ENCODE assay signal across 13 cellular contexts in genomic region chr2:102357975-102358374, GRCh38. TPM values are rescaled to one million over a fixed set of nuclear protein-coding genes. Genes with fewer than 3 reads are reported as not detected.
DNase-seq lines count a peak whose midpoint lies in the region; ATAC-seq and TF ChIP-seq lines count a peak whose summit lies in the region.
"Had no signal": no experiment of that assay in that cellular context is flagged by ENCODE, and none has a peak within 500 bp of the region (broad histone marks: within the 10 kb centered on the region; RNA-seq: fewer than 3 reads in every experiment).

No MANE protein-coding gene starts in this region.

- H2AFZ ChIP-seq in Karpas-422 (ENCODE audit: low read length) = no peak overlapping the region

- H3K9ac ChIP-seq in Karpas-422 (ENCODE audit: low read length) = no peak overlapping the region

- H3K27me3 Mint-ChIP-seq in activated T-cell treated with anti-CD3 and anti-CD28 coated beads, Interleukin-2, amount 50 U/mL, for 24 hours = no peaks in the 10 kb centered on the region
- H3K27me3 Mint-ChIP-seq in activated T-helper 17 cell treated with anti-CD3 and anti-CD28 coated beads, Interleukin-2, amount 50 U/mL, for 72 hours = no peaks in the 10 kb centered on the region
- no peaks in the 10 kb centered on the region for H3K27me3 Mint-ChIP-seq in stimulated activated naive CD8-positive, alpha-beta T cell treated with anti-CD3 and anti-CD28 coated beads, Interleukin-15, amount 100 ng/mL, for 72 hours

- H3K4me1 Mint-ChIP-seq in activated T-cell treated with anti-CD3 and anti-CD28 coated beads, Interleukin-2, amount 50 U/mL, for 24 hours (ENCODE audit: low read depth) = peaks cover 73% of the 10 kb centered on the region
- peaks cover 29% of the 10 kb centered on the region for H3K4me1 Mint-ChIP-seq in activated T-helper 17 cell treated with anti-CD3 and anti-CD28 coated beads, Interleukin-2, amount 50 U/mL, for 72 hours
- H3K4me1 Mint-ChIP-seq in stimulated activated naive CD8-positive, alpha-beta T cell treated with anti-CD3 and anti-CD28 coated beads, Interleukin-15, amount 100 ng/mL, for 72 hours = peaks cover 64% of the 10 kb centered on the region

- peak overlapping the region; percentile 99 for H3K27ac Mint-ChIP-seq in activated T-cell treated with anti-CD3 and anti-CD28 coated beads, Interleukin-2, amount 50 U/mL, for 24 hours
- peak overlapping the region; percentile 93 for H3K27ac Mint-ChIP-seq in activated T-helper 17 cell treated with anti-CD3 and anti-CD28 coated beads, Interleukin-2, amount 50 U/mL, for 72 hours
- H3K27ac Mint-ChIP-seq in stimulated activated naive CD8-positive, alpha-beta T cell treated with anti-CD3 and anti-CD28 coated beads, Interleukin-15, amount 100 ng/mL, for 72 hours = peak overlapping the region in 1 of 2 donors; percentile 63

- peaks cover 59% of the 10 kb centered on the region for H3K36me3 Mint-ChIP-seq in activated T-cell treated with anti-CD3 and anti-CD28 coated beads, Interleukin-2, amount 50 U/mL, for 24 hours (ENCODE audit: low read depth)
- H3K36me3 Mint-ChIP-seq in activated T-helper 17 cell treated with anti-CD3 and anti-CD28 coated beads, Interleukin-2, amount 50 U/mL, for 72 hours (ENCODE audit: low read depth) = peaks cover 48% of the 10 kb centered on the region

- H3K79me2 ChIP-seq in Karpas-422 (ENCODE audit: low read length) = no peaks in the 10 kb centered on the region

- no peak overlapping the region for H3K27ac ChIP-seq in Karpas-422 (ENCODE audit: low read length)
- no peak overlapping the region for H3K27ac ChIP-seq in left ventricle myocardium inferior (replicated peaks)

- DNase-seq in activated T-cell treated with anti-CD3 and anti-CD28 coated beads, Interleukin-2, amount 50 U/mL, for 24 hours = no peak
- DNase-seq in activated T-cell treated with anti-CD3 and anti-CD28 coated beads for 4 hours (no peak), Karpas-422 (peak; percentile 49), NCI-H2227 (lab: John Stamatoyannopoulos, UW; ENCODE audit: unreplicated experiment) (no peak), OCI-M2 (lab: John Stamatoyannopoulos, UW; ENCODE audit: unreplicated experiment) (no peak), left ventricle myocardium inferior (no peak)
- no peak for DNase-seq in stimulated activated naive CD8-positive, alpha-beta T cell treated with anti-CD3 and anti-CD28 coated beads, Interleukin-15, amount 100 ng/mL, for 72 hours
- DNase-seq: ACHN; MG63; NCI-H524 treated with DMSO at 0.1 percent for 48 hours; stimulated activated CD8-positive, alpha-beta memory T cell treated with anti-CD3 and anti-CD28 coated beads, Interleukin-4, amount 100 ng/mL, for 48 hours had no signal

- H3K4me1 ChIP-seq in Karpas-422 (ENCODE audit: low read length) (peaks cover 12% of the 10 kb centered on the region), left ventricle myocardium inferior (peaks cover 18% of the 10 kb centered on the region)

- no peak for ATAC-seq in activated T-helper 17 cell treated with anti-CD3 and anti-CD28 coated beads, Interleukin-2, amount 50 U/mL, for 72 hours (replicated peaks)
- ATAC-seq in stimulated activated naive CD8-positive, alpha-beta T cell treated with anti-CD3 and anti-CD28 coated beads, Interleukin-15, amount 100 ng/mL, for 72 hours = no peak

- H3K4me2 ChIP-seq in Karpas-422 (ENCODE audit: low read depth, low read length, poor library complexity, severe bottlenecking) = no peak overlapping the region

- intact Hi-C loops in left ventricle myocardium inferior (cut with micrococcal nuclease) = loop anchor here (10.0 kb wide), 1 partner anchor 333 kb away; no protein-coding TSS in a partner anchor

- no peaks in the 10 kb centered on the region for H3K9me2 ChIP-seq in Karpas-422 (replicated peaks; ENCODE audit: insufficient read depth, low read length)

- H3K36me3 ChIP-seq in Karpas-422 (ENCODE audit: insufficient read depth, low read length) (no peaks in the 10 kb centered on the region), left ventricle myocardium inferior (no peaks in the 10 kb centered on the region)
- H3K36me3 ChIP-seq: MG63 had no signal

- H4K20me1 ChIP-seq in Karpas-422 (ENCODE audit: insufficient read depth, low read depth, low read length) = no peaks in the 10 kb centered on the region

- H3K27me3 ChIP-seq in Karpas-422 (ENCODE audit: low read length) (no peaks in the 10 kb centered on the region), left ventricle myocardium inferior (ENCODE audit: low read depth) (no peaks in the 10 kb centered on the region)
- H3K27me3 ChIP-seq: MG63 had no signal

- H3K9me3 ChIP-seq in Karpas-422 (ENCODE audit: low read length) (no peaks in the 10 kb centered on the region), left ventricle myocardium inferior (replicated peaks) (no peaks in the 10 kb centered on the region)
- H3K9me3 ChIP-seq: MG63 had no signal

- H3K4me3 ChIP-seq in Karpas-422 (ENCODE audit: low read length) (no peak overlapping the region), left ventricle myocardium inferior (no peak overlapping the region)
- H3K4me3 ChIP-seq: MG63 had no signal

- no peak for TF ChIP-seq CTCF in left ventricle myocardium inferior (IDR thresholded peaks at IDR 0.05; ENCODE audit: borderline replicate concordance)

- H3K4me3 Mint-ChIP-seq in activated T-cell treated with anti-CD3 and anti-CD28 coated beads, Interleukin-2, amount 50 U/mL, for 24 hours = peak overlapping the region; percentile 98
- peak overlapping the region; percentile 96 for H3K4me3 Mint-ChIP-seq in activated T-helper 17 cell treated with anti-CD3 and anti-CD28 coated beads, Interleukin-2, amount 50 U/mL, for 72 hours
- H3K4me3 Mint-ChIP-seq in stimulated activated naive CD8-positive, alpha-beta T cell treated with anti-CD3 and anti-CD28 coated beads, Interleukin-15, amount 100 ng/mL, for 72 hours = peak overlapping the region; percentile 99
- H3K4me3 Mint-ChIP-seq: neural crest cell had no signal

- no peaks in the 10 kb centered on the region for H3K9me3 Mint-ChIP-seq in activated T-cell treated with anti-CD3 and anti-CD28 coated beads, Interleukin-2, amount 50 U/mL, for 24 hours
- H3K9me3 Mint-ChIP-seq in activated T-helper 17 cell treated with anti-CD3 and anti-CD28 coated beads, Interleukin-2, amount 50 U/mL, for 72 hours = no peaks in the 10 kb centered on the region
- H3K9me3 Mint-ChIP-seq in stimulated activated naive CD8-positive, alpha-beta T cell treated with anti-CD3 and anti-CD28 coated beads, Interleukin-15, amount 100 ng/mL, for 72 hours = peaks cover 4 to 9% of the 10 kb centered on the region in 2 donors
- H3K9me3 Mint-ChIP-seq: neural crest cell had no signal

RNA-seq across cellular contexts. Expression of gene IL18R1, which starts 2.4 kb away (rescaled TPM):
- 0.36 TPM in 1 of 2 replicates, not detected in the other for total RNA-seq in Karpas-422 (2014; rRNA removed; shearing (Covaris generic); ENCODE audit: low replicate concordance)
- total RNA-seq in activated T-helper 17 cell treated with anti-CD3 and anti-CD28 coated beads, Interleukin-2, amount 50 U/mL, for 72 hours = 10 to 100 TPM; 20.5 to 27.7 TPM
- 1.8 TPM for total RNA-seq in left ventricle myocardium inferior
- total RNA-seq: neural crest cell had no signal

RNA-seq across cellular contexts. Expression of gene IL1RL1, which starts 46.6 kb away (rescaled TPM):
- total RNA-seq in Karpas-422 (2014; rRNA removed; shearing (Covaris generic); ENCODE audit: low replicate concordance) = not detected in 2 replicates
- total RNA-seq in activated T-helper 17 cell treated with anti-CD3 and anti-CD28 coated beads, Interleukin-2, amount 50 U/mL, for 72 hours = under 1 TPM; 0.24 to 0.79 TPM
- 1.1 TPM for total RNA-seq in left ventricle myocardium inferior
- total RNA-seq: neural crest cell had no signal
